Comparison of ENCODE assay signal across 16 cellular contexts in genomic region chr16:75455677-75456076, GRCh38. TPM values are rescaled to one million over a fixed set of nuclear protein-coding genes. Genes with fewer than 3 reads are reported as not detected.
DNase-seq lines count a peak whose midpoint lies in the region; ATAC-seq, FAIRE-seq and TF ChIP-seq lines count a peak whose summit lies in the region.
"Had no signal": no experiment of that assay in that cellular context is flagged by ENCODE, and none has a peak within 500 bp of the region (broad histone marks: within the 10 kb centered on the region; RNA-seq: fewer than 3 reads in every experiment).

No MANE protein-coding gene starts in this region.

- TF ChIP-seq CTCF in D721Med (IDR thresholded peaks at IDR 0.05; ENCODE audit: insufficient read depth, missing control alignments) (no peak), endodermal cell (conservative IDR thresholded peaks at IDR 0.05) (no peak), mesothelial cell of epicardium (IDR thresholded peaks at IDR 0.05; ENCODE audit: unreplicated experiment) (no peak)

- H3K4me3 Mint-ChIP-seq in endodermal cell (no peak overlapping the region), mesothelial cell of epicardium (no peak overlapping the region)
- no peak overlapping the region for H3K4me3 Mint-ChIP-seq in stimulated activated effector memory CD8-positive, alpha-beta T cell treated with anti-CD3 and anti-CD28 coated beads, Interleukin-12 subunit alpha, Interleukin-12 subunit beta, amount 100 ng/mL, for 72 hours

- no peaks in the 10 kb centered on the region for H3K9me3 ChIP-seq in HUES48 (ENCODE audit: control insufficient read depth, insufficient read depth, low read length)
- H3K9me3 ChIP-seq in endodermal cell (ENCODE audit: control insufficient read depth, low read length), result no peaks in the 10 kb centered on the region

- intact Hi-C loops in head of caudate nucleus (cut with DNase I), result no loop called here

- H3K27me3 ChIP-seq in HUES48 (ENCODE audit: control insufficient read depth, insufficient read depth, low read length) (no peaks in the 10 kb centered on the region), endodermal cell (ENCODE audit: control insufficient read depth, insufficient read depth, low read length, poor library complexity, severe bottlenecking) (no peaks in the 10 kb centered on the region)

- WGBS in endodermal cell (ENCODE audit: insufficient coverage in 1 of 2, insufficient read length in 1 of 2), 2 experiments, result 53% methylated on average over 5 of the region's 5 CpGs

- H3K4me1 Mint-ChIP-seq in endodermal cell, result peaks cover 68% of the 10 kb centered on the region
- peaks cover 58% of the 10 kb centered on the region for H3K4me1 Mint-ChIP-seq in stimulated activated effector memory CD8-positive, alpha-beta T cell treated with anti-CD3 and anti-CD28 coated beads, Interleukin-12 subunit alpha, Interleukin-12 subunit beta, amount 100 ng/mL, for 72 hours
- H3K4me1 Mint-ChIP-seq in mesothelial cell of epicardium, result peaks cover 27% of the 10 kb centered on the region

- peaks cover 9% of the 10 kb centered on the region for H3K36me3 ChIP-seq in HUES48 (ENCODE audit: control insufficient read depth, insufficient read depth, low read length)
- peaks cover 11% of the 10 kb centered on the region for H3K36me3 ChIP-seq in endodermal cell (ENCODE audit: control insufficient read depth, insufficient read depth, low read length)

- FAIRE-seq in D721Med (lab: Jason Lieb, UNC), result no peak
- FAIRE-seq: G401.6, K562 had no signal

- H3K27ac Mint-ChIP-seq in endodermal cell, result peak overlapping the region; percentile 33
- H3K27ac Mint-ChIP-seq in stimulated activated effector memory CD8-positive, alpha-beta T cell treated with anti-CD3 and anti-CD28 coated beads, Interleukin-12 subunit alpha, Interleukin-12 subunit beta, amount 100 ng/mL, for 72 hours, result peak overlapping the region; percentile 20
- no peak overlapping the region for H3K27ac Mint-ChIP-seq in mesothelial cell of epicardium

- no peaks in the 10 kb centered on the region for H3K27me3 Mint-ChIP-seq in endodermal cell (ENCODE audit: insufficient read depth)
- H3K27me3 Mint-ChIP-seq in mesothelial cell of epicardium (ENCODE audit: low read depth), result no peaks in the 10 kb centered on the region
- H3K27me3 Mint-ChIP-seq: CD4-positive, alpha-beta memory T cell had no signal

- H3K4me1 ChIP-seq in HUES48 (ENCODE audit: control insufficient read depth, insufficient read depth, low read length), result peaks cover 26% of the 10 kb centered on the region
- H3K4me1 ChIP-seq in endodermal cell (ENCODE audit: control insufficient read depth, insufficient read depth, low read length), result peaks cover 22% of the 10 kb centered on the region

- no peaks in the 10 kb centered on the region for H3K9me3 Mint-ChIP-seq in endodermal cell
- no peaks in the 10 kb centered on the region for H3K9me3 Mint-ChIP-seq in stimulated activated effector memory CD8-positive, alpha-beta T cell treated with anti-CD3 and anti-CD28 coated beads, Interleukin-12 subunit alpha, Interleukin-12 subunit beta, amount 100 ng/mL, for 72 hours
- H3K9me3 Mint-ChIP-seq in mesothelial cell of epicardium, result no peaks in the 10 kb centered on the region

- H3K9ac ChIP-seq in HUES48 (ENCODE audit: low read depth, low read length) (no peak overlapping the region), endodermal cell (ENCODE audit: extremely low read depth, low read length, poor library complexity, severe bottlenecking) (no peak overlapping the region)

- H3K36me3 Mint-ChIP-seq in endodermal cell (ENCODE audit: low read depth) (peaks cover 26% of the 10 kb centered on the region), mesothelial cell of epicardium (peaks cover 14% of the 10 kb centered on the region)
- H3K36me3 Mint-ChIP-seq in stimulated activated effector memory CD8-positive, alpha-beta T cell treated with anti-CD3 and anti-CD28 coated beads, Interleukin-12 subunit alpha, Interleukin-12 subunit beta, amount 100 ng/mL, for 72 hours, result peaks cover 19% of the 10 kb centered on the region

- H3K4me3 ChIP-seq in HUES48 (ENCODE audit: low read depth, low read length), result no peak overlapping the region
- no peak overlapping the region for H3K4me3 ChIP-seq in endodermal cell (ENCODE audit: low read length)
- H3K4me3 ChIP-seq: K562 had no signal

- ATAC-seq in stimulated activated effector memory CD8-positive, alpha-beta T cell treated with anti-CD3 and anti-CD28 coated beads, Interleukin-12 subunit alpha, Interleukin-12 subunit beta, amount 100 ng/mL, for 72 hours, result no peak
- ATAC-seq: K562 had no signal

- DNase-seq in D721Med (ENCODE audit: insufficient read length, low spot score) (peak; percentile 25), endodermal cell (peak; percentile 42), middle frontal gyrus (ENCODE audit: extremely low spot score, low spot score) (no peak), head of caudate nucleus (no peak), mesothelial cell of epicardium (ENCODE audit: low spot score in 2 of 2, unreplicated experiment in 2 of 2) (no peak)
- DNase-seq in stimulated activated effector memory CD8-positive, alpha-beta T cell treated with anti-CD3 and anti-CD28 coated beads, Interleukin-12 subunit alpha, Interleukin-12 subunit beta, amount 100 ng/mL, for 72 hours (ENCODE audit: low spot score in 2 of 2), result no peak
- DNase-seq: ACHN; Calu3; CD4-positive, alpha-beta memory T cell; DMS79 treated with DMSO at 0.1 percent for 48 hours; NCI-H1417; NCI-H187 treated with DMSO at 0.1 percent for 48 hours; NCI-H748 treated with DMSO at 0.1 percent for 48 hours had no signal

- H3K27ac ChIP-seq in HUES48 (ENCODE audit: low read depth, low read length) (peak overlapping the region; percentile 51), endodermal cell (ENCODE audit: low read depth, low read length) (no peak overlapping the region)

RNA-seq across cellular contexts. Expression of gene TMEM170A, which starts 8.8 kb away (rescaled TPM):
- total RNA-seq in endodermal cell (10 to 100 TPM; 72.7 to 74.8 TPM), mesothelial cell of epicardium (37.1 to 40.2 TPM (median 38.4 TPM) in 3 replicates)
- polyA plus RNA-seq in endodermal cell (2013, experiment 1 of 2), result 36.0 TPM
- 28.7 TPM for polyA plus RNA-seq in endodermal cell (2013, experiment 2 of 2)

RNA-seq across cellular contexts. Expression of gene CFDP1, which starts 22.4 kb away (rescaled TPM):
- total RNA-seq in endodermal cell, result 100 to 1,000 TPM in 1 of 2 donors, 10 to 100 TPM in 1; 88.7 to 117 TPM
- polyA plus RNA-seq in endodermal cell (2013, experiment 1 of 2), result 105 TPM
- 101 TPM for polyA plus RNA-seq in endodermal cell (2013, experiment 2 of 2)
- total RNA-seq in mesothelial cell of epicardium, result 86.7 to 89.1 TPM (median 87.0 TPM) in 3 replicates

RNA-seq across cellular contexts. Expression of gene CHST6, which starts 39.6 kb away (rescaled TPM):
- 10 to 100 TPM; 13.5 to 15.9 TPM for total RNA-seq in endodermal cell
- polyA plus RNA-seq in endodermal cell (2013, experiment 1 of 2), result 6.5 TPM
- 6.6 TPM for polyA plus RNA-seq in endodermal cell (2013, experiment 2 of 2)
- total RNA-seq in mesothelial cell of epicardium, result 1.9 to 2.4 TPM (median 2.1 TPM) in 3 replicates
- polyA plus RNA-seq: CD4-positive, alpha-beta memory T cell had no signal

Comparison
In these comparisons a context has a peak if more than half of its experiments do, and no peak if none do; other contexts are left out.
1. DNase-seq: peak in D721Med (single experiment) and endodermal cell (single experiment); none in stimulated activated effector memory CD8-positive, alpha-beta T cell treated with anti-CD3 and anti-CD28 coated beads, Interleukin-12 subunit alpha, Interleukin-12 subunit beta, amount 100 ng/mL, for 72 hours (0 of 2), middle frontal gyrus (single experiment), head of caudate nucleus (0 of 42) and mesothelial cell of epicardium (0 of 2).